22 cellular contexts compared by ENCODE assay signal in the genomic region with DNA sequence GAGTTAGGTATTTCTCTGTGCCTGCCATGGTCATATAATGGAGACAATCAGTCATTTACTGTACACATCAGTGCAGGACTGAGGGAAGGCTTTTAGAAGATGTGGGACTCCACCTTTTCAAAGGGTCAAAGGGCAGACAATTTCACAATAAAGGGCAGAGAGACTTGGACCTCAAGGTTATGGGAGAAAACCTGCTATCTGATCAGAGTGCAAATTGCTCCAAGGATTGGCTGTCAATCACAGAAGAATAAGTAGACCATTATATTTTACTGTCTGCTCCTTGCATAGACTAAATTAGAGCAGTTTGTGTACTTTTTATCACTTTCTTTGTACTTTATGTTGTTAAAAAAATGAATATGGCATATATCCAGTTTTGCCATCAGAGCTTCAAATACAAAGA.
DNase-seq lines count a peak whose midpoint lies in the region; ATAC-seq, FAIRE-seq and TF ChIP-seq lines count a peak whose summit lies in the region.
"Had no signal": no experiment of that assay in that cellular context is flagged by ENCODE, and none has a peak within 500 bp of the region (broad histone marks: within the 10 kb centered on the region; RNA-seq: fewer than 3 reads in every experiment).

No MANE protein-coding gene starts in this region.

- no peak overlapping the region for H3K4me3 Mint-ChIP-seq in GM23338
- H3K4me3 Mint-ChIP-seq: CD14-positive monocyte; CD4-positive, alpha-beta memory T cell; CD4-positive, CD25-positive, alpha-beta regulatory T cell; CD8-positive, alpha-beta memory T cell had no signal

- no peak overlapping the region for H3K4me3 ChIP-seq in GM23338
- H3K4me3 ChIP-seq in K562: no peak overlapping the region
- H3K4me3 ChIP-seq: BLaER1 had no signal

- POLR2A ChIA-PET in HEK293T (lab: Yijun Ruan, JAX) (no interaction called here), K562 (lab: Yijun Ruan, JAX) (no interaction called here)

- no peak overlapping the region for H2AFZ ChIP-seq in GM23338
- H2AFZ ChIP-seq in K562 (ENCODE audit: low read depth, low read length): no peak overlapping the region

- H3K27me3 Mint-ChIP-seq in GM23338 (ENCODE audit: insufficient read depth, low read depth, poor library complexity): no peaks in the 10 kb centered on the region
- H3K27me3 Mint-ChIP-seq: CD4-positive, CD25-positive, alpha-beta regulatory T cell had no signal

- H3K27me3 ChIP-seq in GM23338 (ENCODE audit: insufficient read depth): no peaks in the 10 kb centered on the region
- no peaks in the 10 kb centered on the region for H3K27me3 ChIP-seq in K562 (ENCODE audit: control insufficient read depth in 2 of 2, insufficient read depth in 2 of 2, low read length in 2 of 2)
- H3K27me3 ChIP-seq: BLaER1 had no signal

- no TSS peak for BruUV-seq in K562 (replicated peaks; lab: Mats Ljungman, UMichigan)

- TF ChIP-seq POLR2A in K562 (conservative IDR thresholded peaks at IDR 0.05): no peak

- ATAC-seq in GM23338 (no peak), K562 (no peak), GM18867 (IDR thresholded peaks at IDR 0.05; ENCODE audit: unreplicated experiment) (no peak)

- no peaks in the 10 kb centered on the region for H3F3A ChIP-seq in GM23338 (replicated peaks; ENCODE audit: low read depth)

- no peak for TF ChIP-seq EP300 in K562 (IDR thresholded peaks at IDR 0.05; ENCODE audit: low read length)

- H3K36me3 ChIP-seq in GM23338 (ENCODE audit: insufficient read depth) (no peaks in the 10 kb centered on the region), K562 (ENCODE audit: control insufficient read depth, insufficient read depth, low read length) (no peaks in the 10 kb centered on the region)
- H3K36me3 ChIP-seq: BE2C, BLaER1 had no signal

- H3K27ac ChIP-seq in GM23338 (ENCODE audit: low read depth): no peak overlapping the region
- H3K27ac ChIP-seq in K562 (ENCODE audit: extremely low read depth, low read depth, low read length): no peak overlapping the region
- H3K27ac ChIP-seq: BLaER1 had no signal

- no peaks in the 10 kb centered on the region for H3K9me3 Mint-ChIP-seq in GM23338

- TF ChIP-seq CTCF in GM23338 (conservative IDR thresholded peaks at IDR 0.05; ENCODE audit: low read depth in 2 of 2) (no peak), K562 (IDR thresholded peaks at IDR 0.05 in 2 of 3, conservative IDR thresholded peaks at IDR 0.05 in 1 of 3; ENCODE audit: insufficient read depth in 2 of 3, low read depth in 1 of 3, low read length in 3 of 3) (no peak)

- H3K4me2 ChIP-seq in GM23338 (no peak overlapping the region), K562 (ENCODE audit: insufficient read depth, low read length) (no peak overlapping the region)
- H3K4me2 ChIP-seq: BLaER1 had no signal

- no peak for DNase-seq in GM23338 (ENCODE audit: low spot score)
- DNase-seq in HEK293T (ENCODE audit: extremely low spot score): no peak
- no peak for DNase-seq in K562 (ENCODE audit: extremely low read depth in 1 of 4, low spot score in 3 of 4)
- DNase-seq in foreskin melanocyte: no peak
- no peak for DNase-seq in occipital lobe (lab: John Stamatoyannopoulos, UW)
- DNase-seq: 8988T; ACHN; BE2C; C1 segment of cervical spinal cord; CD4-positive, alpha-beta memory T cell; CD4-positive, CD25-positive, alpha-beta regulatory T cell; CD8-positive, alpha-beta memory T cell; COR-L47; DMS 273 treated with DMSO at 0.1 percent for 48 hours; DMS79; GF-D8 had no signal

- H4K20me1 ChIP-seq in GM23338 (replicated peaks; ENCODE audit: insufficient read depth) (no peaks in the 10 kb centered on the region), K562 (replicated peaks; ENCODE audit: control insufficient read depth, insufficient read depth, low read length) (no peaks in the 10 kb centered on the region)
- H4K20me1 ChIP-seq: BLaER1 had no signal

- in situ Hi-C loops in K562 (cut with MboI): no loop called here

- intact Hi-C loops in K562 (cut with micrococcal nuclease): no loop called here

- H3K36me3 Mint-ChIP-seq in GM23338 (ENCODE audit: low read depth): no peaks in the 10 kb centered on the region
- H3K36me3 Mint-ChIP-seq: CD14-positive monocyte; CD4-positive, alpha-beta memory T cell; CD4-positive, CD25-positive, alpha-beta regulatory T cell; CD8-positive, alpha-beta memory T cell had no signal

- no peaks in the 10 kb centered on the region for H3K9me3 ChIP-seq in K562 (replicated peaks; ENCODE audit: control insufficient read depth, insufficient read depth, low read depth, low read length)
- H3K9me3 ChIP-seq: BE2C, BLaER1 had no signal

- H3K9me2 ChIP-seq in GM23338 (ENCODE audit: insufficient read depth): no peaks in the 10 kb centered on the region

- peaks cover 6% of the 10 kb centered on the region; the same call in 2 of the 3 replicates for H3K4me1 Mint-ChIP-seq in GM23338
- H3K4me1 Mint-ChIP-seq: CD14-positive monocyte; CD4-positive, alpha-beta memory T cell; CD4-positive, CD25-positive, alpha-beta regulatory T cell; CD8-positive, alpha-beta memory T cell had no signal

- CTCF ChIA-PET in HEK293T (lab: Yijun Ruan, JAX) (no interaction called here), K562 (lab: Yijun Ruan, JAX; ENCODE audit: low intra/inter-chr PET ratio) (no interaction called here)

- H3K9me1 ChIP-seq in K562 (ENCODE audit: control insufficient read depth, insufficient read depth, low read length): no peaks in the 10 kb centered on the region

- no peak overlapping the region for H3K9ac ChIP-seq in K562 (ENCODE audit: insufficient read depth in 1 of 2, low read depth in 2 of 2, low read length in 2 of 2)
- H3K9ac ChIP-seq: BLaER1 had no signal

- H3K79me2 ChIP-seq in GM23338 (replicated peaks; ENCODE audit: insufficient read depth): no peaks in the 10 kb centered on the region
- H3K79me2 ChIP-seq in K562 (ENCODE audit: control insufficient read depth, insufficient read depth, low read length): no peaks in the 10 kb centered on the region

- no peaks in the 10 kb centered on the region for H3K4me1 ChIP-seq in GM23338 (ENCODE audit: insufficient read depth)
- H3K4me1 ChIP-seq in K562 (replicated peaks in 1 of 2; ENCODE audit: control insufficient read depth in 2 of 2, insufficient read depth in 2 of 2, low read length in 2 of 2): peaks cover 0 to 6% of the 10 kb centered on the region in 2 experiments; a peak in 2 of 5 replicates
- H3K4me1 ChIP-seq: BE2C, BLaER1 had no signal

- no peak for FAIRE-seq in K562 (lab: Jason Lieb, UNC)
- FAIRE-seq: A204.1, G401.6, GM12891 had no signal

- H3K27ac Mint-ChIP-seq in GM23338: 0 out of 2 replicates have a peak overlapping the region, but pooled peaks have one; percentile 18
- H3K27ac Mint-ChIP-seq: CD14-positive monocyte; CD4-positive, CD25-positive, alpha-beta regulatory T cell; CD8-positive, alpha-beta memory T cell had no signal

- TF ChIP-seq RAD21 in K562 (CRISPR knock-in tag; conservative IDR thresholded peaks at IDR 0.05 in 1 of 2, IDR thresholded peaks at IDR 0.05 in 1 of 2): no peak

TF ChIP-seq in GM23338, 12 proteins besides CTCF, POLR2A, EP300 and RAD21 (continues in another document):
- no peak for TF ChIP-seq EZH2 (IDR thresholded peaks at IDR 0.05; ENCODE audit: low read depth, unreplicated experiment)
- TF ChIP-seq JUNB (IDR thresholded peaks at IDR 0.05; ENCODE audit: unreplicated experiment): no peak
- TF ChIP-seq ZNF331 (CRISPR knock-in tag; IDR thresholded peaks at IDR 0.05; ENCODE audit: low read depth): no peak

TF ChIP-seq in HEK293T, 16 proteins besides CTCF, POLR2A, EP300 and RAD21:
- TF ChIP-seq FOXM1 (IDR thresholded peaks at IDR 0.05; ENCODE audit: borderline replicate concordance) (no peak), PKNOX1 (IDR thresholded peaks at IDR 0.05) (peak; percentile 55), TARDBP (IDR thresholded peaks at IDR 0.05) (no peak), FOXA1 (IDR thresholded peaks at IDR 0.05) (no peak)
TF ChIP-seq in HEK293T: peak in this region for 1.

TF ChIP-seq in K562, 482 proteins besides CTCF, POLR2A, EP300 and RAD21:
- TF ChIP-seq NCOA2 (IDR thresholded peaks at IDR 0.05; ENCODE audit: partially characterized antibody in 2 of 2) (no peak), NONO (IDR thresholded peaks at IDR 0.05; ENCODE audit: low read depth in 2 of 2, low read length in 1 of 2) (no peak), PKNOX1 (IDR thresholded peaks at IDR 0.05) (peak; percentile 60), TAF1 (IDR thresholded peaks at IDR 0.05; ENCODE audit: control insufficient read depth, extremely low read depth, insufficient read depth, low read length, severe bottlenecking) (no peak), KLF6 (CRISPR knock-in tag; IDR thresholded peaks at IDR 0.05; ENCODE audit: borderline replicate concordance) (no peak), ZNF165 (CRISPR knock-in tag; IDR thresholded peaks at IDR 0.05; ENCODE audit: borderline replicate concordance) (no peak), ADNP (tag; IDR thresholded peaks at IDR 0.05) (no peak), SREBF2 (CRISPR knock-in tag; IDR thresholded peaks at IDR 0.05) (no peak), NR2C1 (IDR thresholded peaks at IDR 0.05) (no peak), NR2C1 (tag; IDR thresholded peaks at IDR 0.05) (peak; percentile 55)
